ENCODE assay signal across 22 cellular contexts in genomic region chr10:58700576-58700975, GRCh38.
DNase-seq lines count a peak whose midpoint lies in the region; ATAC-seq and TF ChIP-seq lines count a peak whose summit lies in the region.
"Had no signal": no experiment of that assay in that cellular context is flagged by ENCODE, and none has a peak within 500 bp of the region (broad histone marks: within the 10 kb centered on the region; RNA-seq: fewer than 3 reads in every experiment).

No MANE protein-coding gene starts in this region.

- TF ChIP-seq EP300 in esophagus muscularis mucosa (IDR thresholded peaks at IDR 0.05) = no peak

- DNase-seq in ELR (ENCODE audit: low read depth) (peak; percentile 30), M059J (ENCODE audit: low read depth) (peak; percentile 40), esophagus muscularis mucosa (ENCODE audit: extremely low spot score) (no peak), psoas muscle (no peak), iPS-NIHi11 (ENCODE audit: low spot score) (no peak), T-helper 2 cell (no peak)
- DNase-seq: activated B cell treated with CpG ODN at 0.5 μM for 24 hours; activated CD4-positive, alpha-beta T cell treated with anti-CD3 and anti-CD28 coated beads, Interleukin-2, amount 50 U/mL, for 4 hours; CD4-positive, alpha-beta memory T cell; dorsolateral prefrontal cortex; GOT3; KG1; MV-4-11; naive thymus-derived CD8-positive, alpha-beta T cell; NCI-H1694 treated with DMSO at 0.1 percent for 48 hours; stimulated activated CD4-positive, alpha-beta T cell treated with anti-CD3 and anti-CD28 coated beads, Interleukin-4, amount 100 ng/mL, for 4 hours; stimulated activated naive CD4-positive, alpha-beta T cell treated with Interleukin-2 at 50 U/mL for 16 hours; T-helper 9 cell had no signal

- intact Hi-C loops in esophagus muscularis mucosa (cut with DNase I) (loop anchor here (10.0 kb wide), 1 partner anchor 56 kb away; no protein-coding TSS in a partner anchor), psoas muscle (cut with DNase I) (no loop called here)

- TF ChIP-seq POLR2A in esophagus muscularis mucosa (IDR thresholded peaks at IDR 0.05; ENCODE audit: low read depth) = no peak

- H3K36me3 ChIP-seq in esophagus muscularis mucosa (no peaks in the 10 kb centered on the region), psoas muscle (ENCODE audit: insufficient read depth in 1 of 2, low read depth in 1 of 2) (no peaks in the 10 kb centered on the region)
- H3K36me3 ChIP-seq: heart left ventricle, right atrium auricular region had no signal

- H3K27ac ChIP-seq in esophagus muscularis mucosa (replicated peaks in 1 of 4) = peak overlapping the region in 3 of 4 donors; percentile 41 to 67 (median 55)
- H3K27ac ChIP-seq in psoas muscle = peak overlapping the region; percentile 26
- H3K27ac ChIP-seq: dorsolateral prefrontal cortex had no signal

- H3K27me3 ChIP-seq in esophagus muscularis mucosa (peaks cover 0 to 3% (median 0%) of the 10 kb centered on the region in 4 donors), psoas muscle (ENCODE audit: insufficient read depth in 3 of 3, low read length in 2 of 3) (no peaks in the 10 kb centered on the region)
- H3K27me3 ChIP-seq: dorsolateral prefrontal cortex, heart left ventricle, right atrium auricular region had no signal

- H3K9me3 ChIP-seq in esophagus muscularis mucosa (no peaks in the 10 kb centered on the region), psoas muscle (no peaks in the 10 kb centered on the region)
- H3K9me3 ChIP-seq: heart left ventricle, right atrium auricular region had no signal

- H3K4me3 ChIP-seq in esophagus muscularis mucosa (no peak overlapping the region), psoas muscle (no peak overlapping the region)
- H3K4me3 ChIP-seq: dorsolateral prefrontal cortex, heart left ventricle, right atrium auricular region had no signal

- ATAC-seq in psoas muscle = no peak
- ATAC-seq in HG02642 (IDR thresholded peaks at IDR 0.05; ENCODE audit: poor library complexity, unreplicated experiment) = no peak
- ATAC-seq: activated naive CD4-positive, alpha-beta T cell treated with anti-CD3 and anti-CD28 coated beads, Interleukin-2, amount 50 U/mL, for 72 hours; naive thymus-derived CD8-positive, alpha-beta T cell had no signal

- TF ChIP-seq CTCF in esophagus muscularis mucosa (IDR thresholded peaks at IDR 0.05) (no peak), psoas muscle (IDR thresholded peaks at IDR 0.05) (no peak)

- WGBS in esophagus muscularis mucosa = 85% methylated on average over 1 of the region's 1 CpG
- WGBS in psoas muscle, 3 donors = 48 to 71% (median 61%) methylated on average over 1 of the region's 1 CpG

- H3K4me1 ChIP-seq in esophagus muscularis mucosa (peaks cover 0 to 70% (median 54%) of the 10 kb centered on the region in 4 donors), psoas muscle (no peaks in the 10 kb centered on the region)

Comparison
In these comparisons a context has a peak if more than half of its experiments do, and no peak if none do; other contexts are left out.
1. DNase-seq: peak in ELR (single experiment) and M059J (single experiment); none in esophagus muscularis mucosa (single experiment), psoas muscle (0 of 2), iPS-NIHi11 (single experiment) and T-helper 2 cell (0 of 5).